ENCODE assay signal across 8 cellular contexts in genomic region chr6:30688569-30688968, GRCh38.
A peak's percentile ranks its signal among the peaks of the same experiment; 100 is the strongest.
DNase-seq lines count a peak whose midpoint lies in the region; ATAC-seq, FAIRE-seq and TF ChIP-seq lines count a peak whose summit lies in the region.
"Had no signal": no experiment of that assay in that cellular context is flagged by ENCODE, and none has a peak within 500 bp of the region (broad histone marks: within the 10 kb centered on the region; RNA-seq: fewer than 3 reads in every experiment).

No MANE protein-coding gene starts in this region.

- no peaks in the 10 kb centered on the region for H3K9me2 ChIP-seq in SU-DHL-6 (replicated peaks; ENCODE audit: insufficient read depth, low read length)

- H3K4me3 Mint-ChIP-seq in stimulated activated naive B cell treated with anti-CD40 and anti-IgM and Interleukin-4, amounts not matched to agents 10 μg/mL and 1 μg/mL and 100 μg/mL, for 72 hours: peak overlapping the region; percentile 89 to 99

- no peaks in the 10 kb centered on the region for H3K9me3 ChIP-seq in SU-DHL-6 (ENCODE audit: insufficient read depth, low read length)

- no peaks in the 10 kb centered on the region for H3K9me3 Mint-ChIP-seq in stimulated activated naive B cell treated with anti-CD40 and anti-IgM and Interleukin-4, amounts not matched to agents 10 μg/mL and 1 μg/mL and 100 μg/mL, for 72 hours

- H3K27me3 Mint-ChIP-seq in stimulated activated naive B cell treated with anti-CD40 and anti-IgM and Interleukin-4, amounts not matched to agents 10 μg/mL and 1 μg/mL and 100 μg/mL, for 72 hours: no peaks in the 10 kb centered on the region

- H3K36me3 ChIP-seq in SU-DHL-6 (ENCODE audit: low read length): no peaks in the 10 kb centered on the region

- TF ChIP-seq CTCF in SU-DHL-6 (IDR thresholded peaks at IDR 0.05; ENCODE audit: insufficient read depth, low read length, poor library complexity, severe bottlenecking) (peak; percentile 38), foreskin fibroblast (IDR thresholded peaks at IDR 0.05; ENCODE audit: low read depth, low read length) (no peak)

- H3K4me3 ChIP-seq in SU-DHL-6 (ENCODE audit: insufficient read depth, low read length, poor library complexity, severe bottlenecking) (no peak overlapping the region), foreskin fibroblast (ENCODE audit: low read depth in 1 of 2, low read length in 2 of 2) (peak overlapping the region; percentile 78 to 94)

- H2AFZ ChIP-seq in SU-DHL-6 (ENCODE audit: low read depth, low read length, severe bottlenecking): no peak overlapping the region

- H3K36me3 Mint-ChIP-seq in stimulated activated naive B cell treated with anti-CD40 and anti-IgM and Interleukin-4, amounts not matched to agents 10 μg/mL and 1 μg/mL and 100 μg/mL, for 72 hours: peaks cover 31 to 41% of the 10 kb centered on the region in 2 donors

- DNase-seq in GM18507 (ENCODE audit: extremely low spot score, insufficient read length, low read depth) (no peak), foreskin fibroblast (no peak), globus pallidus (ENCODE audit: low spot score) (no peak), C1 segment of cervical spinal cord (lab: John Stamatoyannopoulos, UW) (no peak), NCI-H1694 (lab: John Stamatoyannopoulos, UW) (no peak)
- peak; percentile 39 for DNase-seq in stimulated activated naive B cell treated with anti-CD40 and anti-IgM and Interleukin-4, amounts not matched to agents 10 μg/mL and 1 μg/mL and 100 μg/mL, for 72 hours
- DNase-seq: NCI-H774 had no signal

- H3F3A ChIP-seq in SU-DHL-6 (ENCODE audit: insufficient read depth): peaks cover 55% of the 10 kb centered on the region

- FAIRE-seq in GM18507 (lab: Jason Lieb, UNC): peak; percentile 45

- peak; percentile 17 to 19 for ATAC-seq in stimulated activated naive B cell treated with anti-CD40 and anti-IgM and Interleukin-4, amounts not matched to agents 10 μg/mL and 1 μg/mL and 100 μg/mL, for 72 hours (replicated peaks)

- H3K27ac ChIP-seq in SU-DHL-6 (ENCODE audit: low read depth, low read length): peak overlapping the region; percentile 94

- H3K27ac Mint-ChIP-seq in stimulated activated naive B cell treated with anti-CD40 and anti-IgM and Interleukin-4, amounts not matched to agents 10 μg/mL and 1 μg/mL and 100 μg/mL, for 72 hours: peak overlapping the region; percentile 38

- H3K4me1 Mint-ChIP-seq in stimulated activated naive B cell treated with anti-CD40 and anti-IgM and Interleukin-4, amounts not matched to agents 10 μg/mL and 1 μg/mL and 100 μg/mL, for 72 hours: peaks cover 42 to 50% of the 10 kb centered on the region in 2 donors

- H3K79me2 ChIP-seq in SU-DHL-6 (ENCODE audit: insufficient read depth, low read length): peaks cover 36% of the 10 kb centered on the region

- H4K20me1 ChIP-seq in SU-DHL-6 (ENCODE audit: low read depth, low read length): no peaks in the 10 kb centered on the region

- peak overlapping the region; percentile 82 for H3K9ac ChIP-seq in SU-DHL-6 (ENCODE audit: low read length)

- peak overlapping the region; percentile 92 for H3K4me2 ChIP-seq in SU-DHL-6 (ENCODE audit: low read depth, low read length, poor library complexity, severe bottlenecking)

- H3K27me3 ChIP-seq in SU-DHL-6 (ENCODE audit: low read length): no peaks in the 10 kb centered on the region
